21 cellular contexts compared by ENCODE assay signal in genomic region chr3:106135451-106136160, GRCh38.
"Had no signal": no experiment of that assay in that cellular context is flagged by ENCODE, and none has a peak within 500 bp of the region (broad histone marks: within the 10 kb centered on the region; RNA-seq: fewer than 3 reads in every experiment).

No MANE protein-coding gene starts in this region.

- H3K27me3 ChIP-seq: colonic mucosa, esophagus muscularis mucosa, foreskin keratinocyte, heart right ventricle, neutrophil, pancreas, sigmoid colon, testis, tibial artery had no signal

- DNase-seq: colonic mucosa; effector memory CD4-positive, alpha-beta T cell; foreskin keratinocyte; glutamatergic neuron; heart right ventricle; hypothalamus; immature natural killer cell; islet precursor cell; left ventricle myocardium superior; lower lobe of right lung; natural killer cell; sigmoid colon; stimulated activated CD4-positive, alpha-beta T cell treated with anti-CD3 and anti-CD28 coated beads, Interleukin-4, amount 100 ng/mL, for 4 hours; stimulated activated naive CD8-positive, alpha-beta T cell treated with anti-CD3 and anti-CD28 coated beads, Interleukin-15, Interleukin-2, amounts not matched to agents 100 U/mL and 50 U/mL, for 24 hours; substantia nigra; testis; tibial artery had no signal

- H3K4me1 ChIP-seq: colonic mucosa, pancreas had no signal

- H3K9me3 ChIP-seq: colonic mucosa, esophagus muscularis mucosa, heart right ventricle, lower lobe of right lung, neutrophil, pancreas, sigmoid colon, testis, tibial artery had no signal

- H3K27ac ChIP-seq: colonic mucosa, esophagus muscularis mucosa, foreskin keratinocyte, heart right ventricle, lower lobe of right lung, neutrophil, pancreas, sigmoid colon, testis, tibial artery had no signal

- ATAC-seq: foreskin keratinocyte; left ventricle myocardium superior; natural killer cell; pancreas; stimulated activated memory B cell treated with anti-CD40 and anti-IgM and Interleukin-4, amounts not matched to agents 10 μg/mL and 1 μg/mL and 100 μg/mL, for 72 hours; stimulated activated naive CD8-positive, alpha-beta T cell treated with anti-CD3 and anti-CD28 coated beads, Interleukin-15, Interleukin-2, amounts not matched to agents 100 U/mL and 50 U/mL, for 24 hours had no signal

- H3K36me3 ChIP-seq: colonic mucosa, esophagus muscularis mucosa, heart right ventricle, lower lobe of right lung, neutrophil, pancreas, sigmoid colon, tibial artery had no signal

- H3K4me3 ChIP-seq: colonic mucosa, esophagus muscularis mucosa, heart right ventricle, lower lobe of right lung, pancreas, sigmoid colon, testis, tibial artery had no signal
